24 cellular contexts compared by ENCODE assay signal in the genomic region with DNA sequence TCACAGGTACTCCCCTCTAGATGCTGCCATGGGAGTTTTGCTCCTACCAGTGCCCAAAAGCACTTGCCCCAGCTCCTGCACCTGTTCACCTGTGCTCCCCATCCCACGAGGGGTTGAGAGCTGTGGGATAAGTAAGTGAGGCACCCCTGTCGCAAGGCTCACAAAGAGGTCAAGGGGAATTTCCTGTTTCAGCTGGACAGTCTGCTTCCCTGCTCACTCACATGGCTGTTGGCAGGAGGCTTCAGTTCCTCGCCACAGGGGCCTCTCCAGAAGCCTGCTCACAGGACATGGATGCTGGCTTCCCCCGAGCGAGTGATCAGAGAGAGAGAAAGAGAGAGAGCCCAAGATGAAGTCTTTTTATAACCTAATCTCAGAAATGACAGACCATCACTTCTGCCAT. TPM values are rescaled to one million over a fixed set of nuclear protein-coding genes. Genes with fewer than 3 reads are reported as not detected.
DNase-seq lines count a peak whose midpoint lies in the region; ATAC-seq and TF ChIP-seq lines count a peak whose summit lies in the region.
"Had no signal": no experiment of that assay in that cellular context is flagged by ENCODE, and none has a peak within 500 bp of the region (broad histone marks: within the 10 kb centered on the region; RNA-seq: fewer than 3 reads in every experiment).

No MANE protein-coding gene starts in this region.

- H2AK5ac ChIP-seq in mesenchymal stem cell (ENCODE audit: low read length, severe bottlenecking) = no peak overlapping the region

- WGBS in mesenchymal stem cell = 52% methylated on average over 3 of the region's 5 CpGs

- H3K4me2 ChIP-seq in SU-DHL-6 (ENCODE audit: low read depth, low read length, poor library complexity, severe bottlenecking) (peak overlapping the region; percentile 58), mesenchymal stem cell (ENCODE audit: low read length, poor library complexity, severe bottlenecking) (no peak overlapping the region)

- H3K4me1 ChIP-seq in mesenchymal stem cell (ENCODE audit: control insufficient read depth, insufficient read depth, low read depth, low read length) (peaks cover 8% of the 10 kb centered on the region), upper lobe of right lung (no peaks in the 10 kb centered on the region)
- peaks cover 0 to 10% of the 10 kb centered on the region in 2 donors for H3K4me1 ChIP-seq in naive thymus-derived CD4-positive, alpha-beta T cell (ENCODE audit: control insufficient read depth in 2 of 2, insufficient read depth in 2 of 2, low read length in 2 of 2)

- no peaks in the 10 kb centered on the region for H3K27me3 ChIP-seq in SU-DHL-6 (ENCODE audit: low read length)
- H3K27me3 ChIP-seq in mesenchymal stem cell (ENCODE audit: control insufficient read depth in 1 of 2, insufficient read depth in 1 of 2, low read length in 2 of 2) = peaks cover 0 to 59% of the 10 kb centered on the region in 2 experiments
- H3K27me3 ChIP-seq in upper lobe of right lung = no peaks in the 10 kb centered on the region
- H3K27me3 ChIP-seq in naive thymus-derived CD4-positive, alpha-beta T cell (ENCODE audit: control insufficient read depth in 2 of 2, insufficient read depth in 2 of 2, low read length in 2 of 2) = no peaks in the 10 kb centered on the region

- H3K27ac Mint-ChIP-seq in naive thymus-derived CD4-positive, alpha-beta T cell = no peak overlapping the region

- H3K4me1 Mint-ChIP-seq in naive thymus-derived CD4-positive, alpha-beta T cell = peaks cover 2 to 30% (median 22%) of the 10 kb centered on the region in 7 donors

- H2AFZ ChIP-seq in SU-DHL-6 (ENCODE audit: low read depth, low read length, severe bottlenecking) (no peak overlapping the region), mesenchymal stem cell (ENCODE audit: low read depth, low read length) (no peak overlapping the region)

- H2BK12ac ChIP-seq in mesenchymal stem cell (ENCODE audit: low read length in 2 of 2) = no peak overlapping the region

- TF ChIP-seq CTCF in SU-DHL-6 (IDR thresholded peaks at IDR 0.05; ENCODE audit: insufficient read depth, low read length, poor library complexity, severe bottlenecking) (no peak), upper lobe of right lung (IDR thresholded peaks at IDR 0.05) (no peak)

- no peaks in the 10 kb centered on the region for H3K36me3 ChIP-seq in SU-DHL-6 (ENCODE audit: low read length)
- no peaks in the 10 kb centered on the region for H3K36me3 ChIP-seq in mesenchymal stem cell (ENCODE audit: control insufficient read depth in 1 of 2, insufficient read depth in 2 of 2, low read depth in 1 of 2, low read length in 2 of 2)
- no peaks in the 10 kb centered on the region for H3K36me3 ChIP-seq in upper lobe of right lung
- no peaks in the 10 kb centered on the region for H3K36me3 ChIP-seq in naive thymus-derived CD4-positive, alpha-beta T cell (ENCODE audit: control insufficient read depth in 2 of 3, insufficient read depth in 3 of 3, low read length in 3 of 3)

- no peak overlapping the region for H3K4me3 Mint-ChIP-seq in naive thymus-derived CD4-positive, alpha-beta T cell
- H3K4me3 Mint-ChIP-seq: CD4-positive, CD25-positive, alpha-beta regulatory T cell had no signal

- POLR2A ChIA-PET in naive thymus-derived CD4-positive, alpha-beta T cell (lab: Charles Lee) = interaction anchor here (4.1 kb wide), 1 partner anchor 11 kb away, joined by 12 read pairs; no protein-coding TSS in a partner anchor

- no peak overlapping the region for H3K18ac ChIP-seq in mesenchymal stem cell (ENCODE audit: low read depth in 1 of 2, low read length in 2 of 2)

- no peaks in the 10 kb centered on the region for H3K79me1 ChIP-seq in mesenchymal stem cell (replicated peaks; ENCODE audit: low read length, poor library complexity, severe bottlenecking)

- peak overlapping the region; percentile 81 for H3K27ac ChIP-seq in SU-DHL-6 (ENCODE audit: low read depth, low read length)
- H3K27ac ChIP-seq in mesenchymal stem cell (ENCODE audit: low read length, poor library complexity, severe bottlenecking) = no peak overlapping the region
- no peak overlapping the region for H3K27ac ChIP-seq in upper lobe of right lung
- no peak overlapping the region for H3K27ac ChIP-seq in naive thymus-derived CD4-positive, alpha-beta T cell (ENCODE audit: low read depth, low read length)

- peaks cover 27% of the 10 kb centered on the region for H3F3A ChIP-seq in SU-DHL-6 (ENCODE audit: insufficient read depth)

- H3K9ac ChIP-seq in SU-DHL-6 (ENCODE audit: low read length) (no peak overlapping the region), mesenchymal stem cell (ENCODE audit: low read length) (no peak overlapping the region)

- no peaks in the 10 kb centered on the region for H3K9me3 Mint-ChIP-seq in naive thymus-derived CD4-positive, alpha-beta T cell
- H3K9me3 Mint-ChIP-seq: CD4-positive, CD25-positive, alpha-beta regulatory T cell had no signal

- H2BK15ac ChIP-seq in mesenchymal stem cell (ENCODE audit: low read depth, poor library complexity, severe bottlenecking) = no peak overlapping the region

- intact Hi-C loops in upper lobe of right lung (cut with DNase I) = no loop called here
- intact Hi-C loops in naive thymus-derived CD4-positive, alpha-beta T cell (cut with micrococcal nuclease) = no loop called here

- H3K9me3 ChIP-seq in SU-DHL-6 (ENCODE audit: insufficient read depth, low read length) (no peaks in the 10 kb centered on the region), mesenchymal stem cell (ENCODE audit: control insufficient read depth, low read length) (no peaks in the 10 kb centered on the region), upper lobe of right lung (no peaks in the 10 kb centered on the region)
- no peaks in the 10 kb centered on the region for H3K9me3 ChIP-seq in naive thymus-derived CD4-positive, alpha-beta T cell (ENCODE audit: control insufficient read depth in 2 of 3, low read length in 3 of 3)

- CTCF ChIA-PET in naive thymus-derived CD4-positive, alpha-beta T cell (lab: Charles Lee) = interaction anchor here (0.5 to 1.7 kb wide), 4 partner anchors 11 to 132 kb away, joined by 3 to 6 read pairs (median 4); no protein-coding TSS in a partner anchor

- H2BK120ac ChIP-seq in mesenchymal stem cell (ENCODE audit: low read depth, low read length) = no peak overlapping the region

- ATAC-seq in upper lobe of right lung (peak; percentile 58), GM19023 (IDR thresholded peaks at IDR 0.05; ENCODE audit: unreplicated experiment) (no peak)
- ATAC-seq in naive thymus-derived CD4-positive, alpha-beta T cell = no peak

- H3K36me3 Mint-ChIP-seq in naive thymus-derived CD4-positive, alpha-beta T cell = no peaks in the 10 kb centered on the region
- H3K36me3 Mint-ChIP-seq: CD4-positive, CD25-positive, alpha-beta regulatory T cell had no signal

- no peaks in the 10 kb centered on the region for H3K9me2 ChIP-seq in SU-DHL-6 (replicated peaks; ENCODE audit: insufficient read depth, low read length)

- H3K4ac ChIP-seq in mesenchymal stem cell (ENCODE audit: low read depth in 1 of 2, low read length in 2 of 2) = no peak overlapping the region

- no peak overlapping the region for H3K14ac ChIP-seq in mesenchymal stem cell (ENCODE audit: low read length in 2 of 2)

- no peak overlapping the region for H4K91ac ChIP-seq in mesenchymal stem cell (ENCODE audit: low read length)

- peak; percentile 44 for DNase-seq in activated CD8-positive, alpha-beta memory T cell treated with anti-CD3 and anti-CD28 coated beads, Interleukin-2, amount 50 U/mL, for 48 hours
- DNase-seq in activated CD8-positive, alpha-beta memory T cell treated with anti-CD3 and anti-CD28 coated beads for 24 hours = no peak
- DNase-seq in mesenchymal stem cell (peak; percentile 26), upper lobe of right lung (no peak), CD1c-positive myeloid dendritic cell (ENCODE audit: extremely low spot score) (no peak)
- no peak for DNase-seq in naive thymus-derived CD4-positive, alpha-beta T cell
- DNase-seq: 8988T; ACHN; CD4-positive, CD25-positive, alpha-beta regulatory T cell; DMS53; GOT3; HCEC 1CT; IMR-90; KG1; MM.1S; NCI-H2029; NCI-H446 treated with DMSO at 0.1 percent for 48 hours; NCI-H526; NCI-H82; Right ventricle myocardium superior had no signal

- H3K23ac ChIP-seq in mesenchymal stem cell (ENCODE audit: low read length in 2 of 2) = no peak overlapping the region

- no peak overlapping the region for H2BK5ac ChIP-seq in mesenchymal stem cell (ENCODE audit: low read depth, low read length, poor library complexity, severe bottlenecking)

- peaks cover 0 to 33% (median 0%) of the 10 kb centered on the region in 5 donors for H3K27me3 Mint-ChIP-seq in naive thymus-derived CD4-positive, alpha-beta T cell

- H3K4me3 ChIP-seq in SU-DHL-6 (ENCODE audit: insufficient read depth, low read length, poor library complexity, severe bottlenecking) = no peak overlapping the region
- H3K4me3 ChIP-seq in mesenchymal stem cell (ENCODE audit: insufficient read depth in 1 of 2, low read depth in 1 of 2, low read length in 2 of 2) = no peak overlapping the region
- H3K4me3 ChIP-seq in upper lobe of right lung = no peak overlapping the region
- no peak overlapping the region for H3K4me3 ChIP-seq in naive thymus-derived CD4-positive, alpha-beta T cell (ENCODE audit: low read length)

- H3K79me2 ChIP-seq in SU-DHL-6 (ENCODE audit: insufficient read depth, low read length) = no peaks in the 10 kb centered on the region

- no peak overlapping the region for H4K8ac ChIP-seq in mesenchymal stem cell (ENCODE audit: low read length)

- H4K20me1 ChIP-seq in SU-DHL-6 (ENCODE audit: low read depth, low read length) = no peaks in the 10 kb centered on the region

RNA-seq across cellular contexts. Expression of a gene that starts 8.7 kb away (rescaled TPM):
- 0.03 TPM for polyA plus RNA-seq in mesenchymal stem cell (2013, experiment 1 of 2)
- polyA plus RNA-seq in mesenchymal stem cell (2013, experiment 2 of 2) = 0.01 TPM
- 10.7 TPM for total RNA-seq in upper lobe of right lung
- under 1 TPM in 1 of 5 experiments, not detected in 4; 0.13 TPM for total RNA-seq in naive thymus-derived CD4-positive, alpha-beta T cell
- polyA plus RNA-seq in naive thymus-derived CD4-positive, alpha-beta T cell = under 1 TPM; 0.10 to 0.12 TPM
- total RNA-seq: CD4-positive, CD25-positive, alpha-beta regulatory T cell; IMR-90; SK-MEL-5 had no signal
- polyA plus RNA-seq: BJ, IMR-90 had no signal

RNA-seq across cellular contexts. Expression of a gene that starts 44.6 kb away (rescaled TPM):
- polyA plus RNA-seq in mesenchymal stem cell (2013, experiment 1 of 2) = 16.3 TPM
- polyA plus RNA-seq in mesenchymal stem cell (2013, experiment 2 of 2) = 16.9 TPM
- total RNA-seq in upper lobe of right lung = 11.3 TPM
- total RNA-seq in naive thymus-derived CD4-positive, alpha-beta T cell = 100 to 1,000 TPM in 4 of 5 experiments, 10 to 100 TPM in 1; 68.5 to 247 (median 183) TPM
- 100 to 1,000 TPM; 171 to 179 TPM for polyA plus RNA-seq in naive thymus-derived CD4-positive, alpha-beta T cell

Comparison
In these comparisons a context has a peak if more than half of its experiments do, and no peak if none do; other contexts are left out.
1. DNase-seq: peak in activated CD8-positive, alpha-beta memory T cell treated with anti-CD3 and anti-CD28 coated beads, Interleukin-2, amount 50 U/mL, for 48 hours (single experiment) and mesenchymal stem cell (single experiment); none in activated CD8-positive, alpha-beta memory T cell treated with anti-CD3 and anti-CD28 coated beads for 24 hours (single experiment), upper lobe of right lung (single experiment), CD1c-positive myeloid dendritic cell (single experiment) and naive thymus-derived CD4-positive, alpha-beta T cell (0 of 9).
2. RNA of a gene that starts 8.7 kb away (total RNA-seq): 10.7 TPM in upper lobe of right lung (single experiment); 0.13 TPM in naive thymus-derived CD4-positive, alpha-beta T cell; every median in the first group is over 10 times any median in the second.